In genomic region chr2:164917296-164917903, GRCh38 we compare ENCODE assay signal across 10 cellular contexts. TPM values are rescaled to one million over a fixed set of nuclear protein-coding genes. Genes with fewer than 3 reads are reported as not detected.
DNase-seq lines count a peak whose midpoint lies in the region; ATAC-seq, FAIRE-seq and TF ChIP-seq lines count a peak whose summit lies in the region.
"Had no signal": no experiment of that assay in that cellular context is flagged by ENCODE, and none has a peak within 500 bp of the region (broad histone marks: within the 10 kb centered on the region; RNA-seq: fewer than 3 reads in every experiment).

No MANE protein-coding gene starts in this region.

- H3K4me1 Mint-ChIP-seq in activated CD8-positive, alpha-beta T cell treated with anti-CD3 and anti-CD28 coated beads, Interleukin-2, amount 10 ng/mL, durations not matched to agents 7 days and 5 days (ENCODE audit: low read depth): no peaks in the 10 kb centered on the region
- no peaks in the 10 kb centered on the region for H3K4me1 Mint-ChIP-seq in activated CD4-positive, alpha-beta memory T cell treated with anti-CD3 and anti-CD28 coated beads for 36 hours (ENCODE audit: low read depth)

- no peak for DNase-seq in HFF-Myc (ENCODE audit: extremely low read depth, low read depth)
- peak; percentile 32 for DNase-seq in RCC 7860 (ENCODE audit: low spot score)
- DNase-seq in foreskin fibroblast: peak in 1 of 2 donors; percentile 41
- peak; percentile 61 for DNase-seq in sciatic nerve (ENCODE audit: low spot score)
- no peak for DNase-seq in activated CD8-positive, alpha-beta T cell treated with anti-CD3 and anti-CD28 coated beads, Interleukin-2, amount 10 ng/mL, durations not matched to agents 7 days and 5 days
- no peak for DNase-seq in HuH-7.5 (ENCODE audit: low spot score)
- DNase-seq in activated CD4-positive, alpha-beta memory T cell treated with anti-CD3 and anti-CD28 coated beads for 36 hours: no peak
- no peak for DNase-seq in activated CD4-positive, CD25-positive, alpha-beta regulatory T cell (lab: John Stamatoyannopoulos, UW)

- H3K4me3 ChIP-seq in HFF-Myc (replicated peaks; ENCODE audit: low read depth, low read length): no peak overlapping the region
- H3K4me3 ChIP-seq in foreskin fibroblast (ENCODE audit: low read depth in 1 of 2, low read length in 2 of 2): no peak overlapping the region
- H3K4me3 ChIP-seq: suprapubic skin had no signal

- H3K27me3 Mint-ChIP-seq in activated CD8-positive, alpha-beta T cell treated with anti-CD3 and anti-CD28 coated beads, Interleukin-2, amount 10 ng/mL, durations not matched to agents 7 days and 5 days (ENCODE audit: low read depth): no peaks in the 10 kb centered on the region
- peaks cover 1% of the 10 kb centered on the region for H3K27me3 Mint-ChIP-seq in activated CD4-positive, alpha-beta memory T cell treated with anti-CD3 and anti-CD28 coated beads for 36 hours
- H3K27me3 Mint-ChIP-seq: IgD-negative memory B cell had no signal

- CTCF ChIA-PET in activated CD8-positive, alpha-beta T cell treated with anti-CD3 and anti-CD28 coated beads, Interleukin-2, amount 10 ng/mL, durations not matched to agents 7 days and 5 days (lab: Charles Lee): no interaction called here
- CTCF ChIA-PET in activated CD4-positive, alpha-beta memory T cell treated with anti-CD3 and anti-CD28 coated beads for 36 hours (lab: Charles Lee): no interaction called here

- H3K9me3 Mint-ChIP-seq in activated CD8-positive, alpha-beta T cell treated with anti-CD3 and anti-CD28 coated beads, Interleukin-2, amount 10 ng/mL, durations not matched to agents 7 days and 5 days (ENCODE audit: insufficient read depth): no peaks in the 10 kb centered on the region
- H3K9me3 Mint-ChIP-seq in activated CD4-positive, alpha-beta memory T cell treated with anti-CD3 and anti-CD28 coated beads for 36 hours: no peaks in the 10 kb centered on the region
- H3K9me3 Mint-ChIP-seq: IgD-negative memory B cell had no signal

- POLR2A ChIA-PET in activated CD8-positive, alpha-beta T cell treated with anti-CD3 and anti-CD28 coated beads, Interleukin-2, amount 10 ng/mL, durations not matched to agents 7 days and 5 days (lab: Charles Lee): no interaction called here
- POLR2A ChIA-PET in activated CD4-positive, alpha-beta memory T cell treated with anti-CD3 and anti-CD28 coated beads for 36 hours (lab: Charles Lee): no interaction called here

- no peaks in the 10 kb centered on the region for H3K36me3 Mint-ChIP-seq in activated CD8-positive, alpha-beta T cell treated with anti-CD3 and anti-CD28 coated beads, Interleukin-2, amount 10 ng/mL, durations not matched to agents 7 days and 5 days (ENCODE audit: low read depth)
- H3K36me3 Mint-ChIP-seq in activated CD4-positive, alpha-beta memory T cell treated with anti-CD3 and anti-CD28 coated beads for 36 hours: no peaks in the 10 kb centered on the region
- H3K36me3 Mint-ChIP-seq: IgD-negative memory B cell had no signal

- intact Hi-C loops in sciatic nerve (cut with DNase I): loop anchor here (5.0 kb wide), 1 partner anchor 180 kb away; no protein-coding TSS in a partner anchor
- intact Hi-C loops in activated CD4-positive, alpha-beta memory T cell treated with anti-CD3 and anti-CD28 coated beads for 36 hours (cut with micrococcal nuclease): no loop called here

- peak; percentile 77 for FAIRE-seq in RCC 7860 (lab: Jason Lieb, UNC)

- TF ChIP-seq CTCF in HFF-Myc (IDR thresholded peaks at IDR 0.05; ENCODE audit: low read depth, low read length, missing control alignments) (peak; percentile 61), foreskin fibroblast (IDR thresholded peaks at IDR 0.05; ENCODE audit: low read depth, low read length) (peak; percentile 40)

- no peak overlapping the region for H3K4me3 Mint-ChIP-seq in activated CD8-positive, alpha-beta T cell treated with anti-CD3 and anti-CD28 coated beads, Interleukin-2, amount 10 ng/mL, durations not matched to agents 7 days and 5 days
- no peak overlapping the region for H3K4me3 Mint-ChIP-seq in activated CD4-positive, alpha-beta memory T cell treated with anti-CD3 and anti-CD28 coated beads for 36 hours
- H3K4me3 Mint-ChIP-seq: IgD-negative memory B cell had no signal

- no peak overlapping the region for H3K27ac Mint-ChIP-seq in activated CD8-positive, alpha-beta T cell treated with anti-CD3 and anti-CD28 coated beads, Interleukin-2, amount 10 ng/mL, durations not matched to agents 7 days and 5 days
- no peak overlapping the region for H3K27ac Mint-ChIP-seq in activated CD4-positive, alpha-beta memory T cell treated with anti-CD3 and anti-CD28 coated beads for 36 hours

- peak; percentile 63 for ATAC-seq in sciatic nerve
- no peak for ATAC-seq in activated CD8-positive, alpha-beta T cell treated with anti-CD3 and anti-CD28 coated beads, Interleukin-2, amount 10 ng/mL, durations not matched to agents 7 days and 5 days

RNA-seq across cellular contexts. Expression of gene SLC38A11, which starts 37.9 kb away (rescaled TPM):
- total RNA-seq in sciatic nerve: 1.2 TPM
- not detected for total RNA-seq in activated CD8-positive, alpha-beta T cell treated with anti-CD3 and anti-CD28 coated beads, Interleukin-2, amount 10 ng/mL, durations not matched to agents 7 days and 5 days
- not detected for total RNA-seq in activated CD4-positive, alpha-beta memory T cell treated with anti-CD3 and anti-CD28 coated beads for 36 hours

Comparison
In these comparisons a context has a peak if more than half of its experiments do, and no peak if none do; other contexts are left out.
1. DNase-seq: peak in RCC 7860 (single experiment) and sciatic nerve (single experiment); none in HFF-Myc (single experiment), activated CD8-positive, alpha-beta T cell treated with anti-CD3 and anti-CD28 coated beads, Interleukin-2, amount 10 ng/mL, durations not matched to agents 7 days and 5 days (single experiment), HuH-7.5 (single experiment), activated CD4-positive, alpha-beta memory T cell treated with anti-CD3 and anti-CD28 coated beads for 36 hours (single experiment) and activated CD4-positive, CD25-positive, alpha-beta regulatory T cell (0 of 4).